21 cellular contexts compared by ENCODE assay signal in genomic region chr12:120106151-120106550, GRCh38. TPM values are rescaled to one million over a fixed set of nuclear protein-coding genes. Genes with fewer than 3 reads are reported as not detected.
DNase-seq lines count a peak whose midpoint lies in the region; ATAC-seq, FAIRE-seq and TF ChIP-seq lines count a peak whose summit lies in the region.
"Had no signal": no experiment of that assay in that cellular context is flagged by ENCODE, and none has a peak within 500 bp of the region (broad histone marks: within the 10 kb centered on the region; RNA-seq: fewer than 3 reads in every experiment).

No MANE protein-coding gene starts in this region.

- H2BK120ac ChIP-seq in IMR-90 (ENCODE audit: low read depth, low read length): no peak overlapping the region
- no peak overlapping the region for H2BK120ac ChIP-seq in neuronal stem cell (ENCODE audit: low read depth, low read length)

- peaks cover 21% of the 10 kb centered on the region for H3K9me1 ChIP-seq in IMR-90 (ENCODE audit: insufficient read depth, low read length)
- H3K9me1 ChIP-seq in endothelial cell of umbilical vein (replicated peaks; ENCODE audit: control insufficient read depth, extremely low read depth, insufficient read depth, low read length): no peaks in the 10 kb centered on the region

- peaks cover 48% of the 10 kb centered on the region for H3K36me3 Mint-ChIP-seq in MCF 10A (ENCODE audit: insufficient read depth, unreplicated experiment)

- H4K91ac ChIP-seq in IMR-90 (ENCODE audit: insufficient read depth, low read depth, low read length): no peak overlapping the region
- H4K91ac ChIP-seq in neuronal stem cell (ENCODE audit: low read depth, low read length, poor library complexity): no peak overlapping the region

- H2BK5ac ChIP-seq in IMR-90 (ENCODE audit: low read depth, low read length, poor library complexity, severe bottlenecking) (no peak overlapping the region), neuronal stem cell (ENCODE audit: low read length) (no peak overlapping the region)

- H3K23ac ChIP-seq in IMR-90 (ENCODE audit: low read depth, low read length) (no peak overlapping the region), neuronal stem cell (ENCODE audit: low read depth, low read length, poor library complexity) (no peak overlapping the region)

- H3K18ac ChIP-seq in IMR-90 (ENCODE audit: low read depth, low read length): no peak overlapping the region
- H3K18ac ChIP-seq in neuronal stem cell (ENCODE audit: low read length): no peak overlapping the region

- H4K20me1 ChIP-seq in IMR-90 (ENCODE audit: insufficient read depth, low read length) (peaks cover 93% of the 10 kb centered on the region), endothelial cell of umbilical vein (replicated peaks; ENCODE audit: control insufficient read depth, extremely low read depth, insufficient read depth, low read length) (peaks cover 3% of the 10 kb centered on the region)

- H2AFZ ChIP-seq in IMR-90 (replicated peaks; ENCODE audit: low read length, poor library complexity) (no peak overlapping the region), endothelial cell of umbilical vein (ENCODE audit: low read depth, low read length) (no peak overlapping the region), neuronal stem cell (ENCODE audit: low read length) (no peak overlapping the region)

- no peak for ATAC-seq in IMR-90 (ENCODE audit: low read depth)
- no peak for ATAC-seq in HG03571 (IDR thresholded peaks at IDR 0.05; ENCODE audit: unreplicated experiment)
- ATAC-seq: CD8-positive, alpha-beta T cell had no signal

- H3K27me3 ChIP-seq in breast epithelium (no peaks in the 10 kb centered on the region), IMR-90 (ENCODE audit: control insufficient read depth, insufficient read depth, low read length) (no peaks in the 10 kb centered on the region), endothelial cell of umbilical vein (ENCODE audit: control insufficient read depth in 2 of 2, insufficient read depth in 2 of 2, low read length in 2 of 2) (no peaks in the 10 kb centered on the region), spleen (replicated peaks in 1 of 7) (no peaks in the 10 kb centered on the region), neuronal stem cell (ENCODE audit: control insufficient read depth in 3 of 3, insufficient read depth in 3 of 3, low read depth in 1 of 3, low read length in 3 of 3) (no peaks in the 10 kb centered on the region)

- H3K56ac ChIP-seq in IMR-90 (ENCODE audit: extremely low read depth, insufficient read depth, low read length): no peak overlapping the region

- peaks cover 21% of the 10 kb centered on the region for H3K4me1 Mint-ChIP-seq in MCF 10A (ENCODE audit: insufficient read depth, unreplicated experiment)

- TF ChIP-seq POLR2A in breast epithelium (IDR thresholded peaks at IDR 0.05) (no peak), IMR-90 (IDR thresholded peaks at IDR 0.05; ENCODE audit: low read depth, low read length) (no peak), endothelial cell of umbilical vein (IDR thresholded peaks at IDR 0.05; ENCODE audit: low read depth, low read length) (no peak), spleen (IDR thresholded peaks at IDR 0.05) (no peak)

- CTCF ChIA-PET in MCF 10A (lab: Yijun Ruan, JAX): interaction anchor here (0.5 to 0.7 kb wide), 3 partner anchors 12 to 1576 kb away, joined by 3 read pairs; no protein-coding TSS in a partner anchor
- CTCF ChIA-PET in IMR-90 (lab: Yijun Ruan, JAX): no interaction called here
- CTCF ChIA-PET in endothelial cell of umbilical vein (lab: Charles Lee): interaction anchor here (0.8 kb wide), 1 partner anchor 61 kb away, joined by 3 read pairs; no protein-coding TSS in a partner anchor

- no CpG with 5 or more reads among the region's 1 CpG for WGBS in IMR-90 (ENCODE audit: extremely low coverage in 2 of 2, insufficient read length in 1 of 2), 2 experiments
- 83 to 97% (median 92%) methylated on average over 1 of the region's 1 CpG for WGBS in spleen, 5 donors
- no CpG with 5 or more reads among the region's 1 CpG for WGBS in neuronal stem cell (ENCODE audit: extremely low coverage in 2 of 2, insufficient read length in 2 of 2, insufficient replicate concordance in 1 of 2), 2 donors

- H2AK9ac ChIP-seq in IMR-90 (replicated peaks; ENCODE audit: low read depth, low read length, poor library complexity): peak overlapping the region; percentile 53

- no peak overlapping the region for H4K8ac ChIP-seq in IMR-90 (ENCODE audit: low read depth in 2 of 2, low read length in 2 of 2)
- H4K8ac ChIP-seq in neuronal stem cell (ENCODE audit: low read depth, low read length): no peak overlapping the region

- in situ Hi-C loops in IMR-90 (cut with MboI; ENCODE audit: low sequenced_read_pairs): loop anchor here (25.0 kb wide), 1 partner anchor 1744 kb away; the partner anchor contains the start of gene TAOK3

- no peak overlapping the region for H2BK15ac ChIP-seq in IMR-90 (ENCODE audit: low read depth, low read length)
- no peak overlapping the region for H2BK15ac ChIP-seq in neuronal stem cell (ENCODE audit: low read length)

- H3K4me3 ChIP-seq in breast epithelium (no peak overlapping the region), IMR-90 (ENCODE audit: insufficient read depth, low read depth, low read length) (no peak overlapping the region), endothelial cell of umbilical vein (replicated peaks in 1 of 3; ENCODE audit: insufficient read depth in 1 of 3, low read depth in 1 of 3, low read length in 3 of 3) (no peak overlapping the region), spleen (no peak overlapping the region), neuronal stem cell (ENCODE audit: low read length in 2 of 2) (no peak overlapping the region)

- H3K9ac ChIP-seq in IMR-90 (ENCODE audit: low read depth, low read length) (no peak overlapping the region), endothelial cell of umbilical vein (replicated peaks; ENCODE audit: extremely low read depth, insufficient read depth, low read length) (no peak overlapping the region), neuronal stem cell (ENCODE audit: low read depth, low read length, poor library complexity) (no peak overlapping the region)
- H3K9ac ChIP-seq: SK-N-SH had no signal

- H3K27ac ChIP-seq in breast epithelium (no peak overlapping the region), IMR-90 (ENCODE audit: insufficient read depth, low read length) (no peak overlapping the region), endothelial cell of umbilical vein (ENCODE audit: insufficient read depth, low read depth, low read length) (no peak overlapping the region), spleen (no peak overlapping the region), neuronal stem cell (replicated peaks; ENCODE audit: low read length) (no peak overlapping the region)

- H3K9me3 ChIP-seq in breast epithelium: no peaks in the 10 kb centered on the region
- no peaks in the 10 kb centered on the region for H3K9me3 ChIP-seq in IMR-90 (ENCODE audit: control insufficient read depth, insufficient read depth, low read length)
- no peaks in the 10 kb centered on the region for H3K9me3 ChIP-seq in endothelial cell of umbilical vein (replicated peaks; ENCODE audit: control insufficient read depth, insufficient read depth, low read length)
- no peaks in the 10 kb centered on the region for H3K9me3 ChIP-seq in spleen
- no peaks in the 10 kb centered on the region for H3K9me3 ChIP-seq in neuronal stem cell (replicated peaks in 1 of 2; ENCODE audit: control insufficient read depth in 2 of 2, insufficient read depth in 1 of 2, low read depth in 1 of 2, low read length in 2 of 2)
- H3K9me3 ChIP-seq: SK-N-SH had no signal

- no peak overlapping the region for H3K27ac Mint-ChIP-seq in MCF 10A (ENCODE audit: low read depth, unreplicated experiment)
- H3K27ac Mint-ChIP-seq: CD8-positive, alpha-beta T cell had no signal

- no peak for FAIRE-seq in endothelial cell of umbilical vein (lab: Jason Lieb, UNC)
- FAIRE-seq: A204.1, H54, HTR-8/SVneo had no signal

- no peak for DNase-seq in MCF 10A (ENCODE audit: unreplicated experiment)
- DNase-seq in breast epithelium (ENCODE audit: low spot score in 2 of 2): no peak
- no peak for DNase-seq in IMR-90
- no peak for DNase-seq in endothelial cell of umbilical vein (ENCODE audit: low read depth, low spot score)
- DNase-seq in pons (ENCODE audit: low spot score): no peak
- no peak for DNase-seq in spleen
- no peak for DNase-seq in neuronal stem cell (ENCODE audit: low spot score)
- DNase-seq: CD8-positive, alpha-beta T cell; DMS79; Kasumi-1; MM.1S; NCI-H1092 treated with DMSO at 0.1 percent for 48 hours; NCI-H1694; NCI-H774; RPMI8226; SHP77 treated with DMSO at 0.1 percent for 48 hours; SK-N-SH had no signal

- BruUV-seq in MCF 10A (replicated peaks; lab: Mats Ljungman, UMichigan) (TSS peak; percentile 29), IMR-90 (replicated peaks; lab: Mats Ljungman, UMichigan) (no TSS peak), endothelial cell of umbilical vein (replicated peaks; lab: Mats Ljungman, UMichigan) (TSS peak; percentile 2)

- H2AK5ac ChIP-seq in IMR-90 (ENCODE audit: low read depth, low read length) (no peak overlapping the region), neuronal stem cell (ENCODE audit: low read depth, low read length) (no peak overlapping the region)

- H3K4ac ChIP-seq in IMR-90 (ENCODE audit: low read depth, low read length) (no peak overlapping the region), neuronal stem cell (ENCODE audit: low read length) (no peak overlapping the region)

- H3K4me2 ChIP-seq in IMR-90 (ENCODE audit: low read depth, low read length) (no peak overlapping the region), endothelial cell of umbilical vein (ENCODE audit: insufficient read depth, low read length) (no peak overlapping the region), neuronal stem cell (ENCODE audit: insufficient read depth, low read length, poor library complexity, severe bottlenecking) (no peak overlapping the region)
- H3K4me2 ChIP-seq: SK-N-SH had no signal

- TF ChIP-seq CTCF in MCF 10A (IDR thresholded peaks at IDR 0.05; ENCODE audit: unreplicated experiment) (no peak), breast epithelium (IDR thresholded peaks at IDR 0.05) (no peak), IMR-90 (conservative IDR thresholded peaks at IDR 0.05; ENCODE audit: low read depth, low read length) (no peak), endothelial cell of umbilical vein (IDR thresholded peaks at IDR 0.05; ENCODE audit: extremely low read depth in 1 of 2, insufficient read depth in 1 of 2, low read depth in 1 of 2, low read length in 2 of 2) (no peak), spleen (IDR thresholded peaks at IDR 0.05 in 8 of 11, conservative IDR thresholded peaks at IDR 0.05 in 3 of 11) (no peak)

- no peaks in the 10 kb centered on the region for H3K9me3 Mint-ChIP-seq in MCF 10A (ENCODE audit: unreplicated experiment)
- H3K9me3 Mint-ChIP-seq: CD8-positive, alpha-beta T cell had no signal

- peaks cover 89% of the 10 kb centered on the region for H3K79me2 ChIP-seq in endothelial cell of umbilical vein (ENCODE audit: control insufficient read depth, insufficient read depth, low read length)

- intact Hi-C loops in MCF 10A (cut with micrococcal nuclease): no loop called here
- intact Hi-C loops in breast epithelium (cut with DNase I; ENCODE audit: low total_unique reads): no loop called here
- intact Hi-C loops in IMR-90 (cut with micrococcal nuclease): no loop called here
- intact Hi-C loops in endothelial cell of umbilical vein (cut with micrococcal nuclease): no loop called here
- intact Hi-C loops in spleen (cut with DNase I; ENCODE audit: low total_unique reads): no loop called here

- no peak overlapping the region for H3K4me3 Mint-ChIP-seq in MCF 10A (ENCODE audit: unreplicated experiment)
- H3K4me3 Mint-ChIP-seq: CD8-positive, alpha-beta T cell had no signal

- POLR2A ChIA-PET in MCF 10A (lab: Yijun Ruan, JAX) (no interaction called here), IMR-90 (lab: Charles Lee; ENCODE audit: unreplicated experiment) (no interaction called here), endothelial cell of umbilical vein (lab: Charles Lee) (no interaction called here)

- H3K4me1 ChIP-seq in breast epithelium (peaks cover 4 to 9% of the 10 kb centered on the region in 2 donors), IMR-90 (ENCODE audit: control insufficient read depth, insufficient read depth, low read length) (peaks cover under 1% of the 10 kb centered on the region; the same call in 1 of the 2 replicates), endothelial cell of umbilical vein (ENCODE audit: control insufficient read depth, extremely low read depth, insufficient read depth, low read length) (peaks cover 2% of the 10 kb centered on the region), spleen (peaks cover 30 to 80% (median 59%) of the 10 kb centered on the region in 6 donors), neuronal stem cell (ENCODE audit: control insufficient read depth in 2 of 2, insufficient read depth in 1 of 2, low read depth in 1 of 2, low read length in 2 of 2) (peaks cover 0 to 3% of the 10 kb centered on the region in 2 donors)

- no peak overlapping the region for H3K14ac ChIP-seq in IMR-90 (replicated peaks; ENCODE audit: low read depth, low read length)
- H3K14ac ChIP-seq in neuronal stem cell (ENCODE audit: low read length): no peak overlapping the region

- H2BK20ac ChIP-seq in IMR-90 (ENCODE audit: low read depth, low read length): no peak overlapping the region

- H3K36me3 ChIP-seq in breast epithelium (no peaks in the 10 kb centered on the region), IMR-90 (ENCODE audit: control insufficient read depth, insufficient read depth, low read length) (peaks cover 33% of the 10 kb centered on the region), endothelial cell of umbilical vein (ENCODE audit: control insufficient read depth in 2 of 2, extremely low read depth in 1 of 2, insufficient read depth in 2 of 2, low read length in 2 of 2) (peaks cover 0 to 25% of the 10 kb centered on the region in 2 experiments), spleen (peaks cover 0 to 78% (median 51%) of the 10 kb centered on the region in 6 donors), neuronal stem cell (replicated peaks in 1 of 2; ENCODE audit: control insufficient read depth in 2 of 2, insufficient read depth in 2 of 2, low read length in 2 of 2) (peaks cover 12 to 53% of the 10 kb centered on the region in 2 donors)

- TF ChIP-seq RAD21 in IMR-90 (IDR thresholded peaks at IDR 0.05; ENCODE audit: low read length): no peak

- H2BK12ac ChIP-seq in neuronal stem cell (ENCODE audit: low read length): no peak overlapping the region

- peaks cover 15 to 84% of the 10 kb centered on the region in 2 experiments for H3K79me1 ChIP-seq in IMR-90 (ENCODE audit: low read depth in 1 of 2, low read length in 2 of 2)
- peaks cover 24% of the 10 kb centered on the region for H3K79me1 ChIP-seq in neuronal stem cell (ENCODE audit: low read depth, low read length)

- H3K27me3 Mint-ChIP-seq in MCF 10A (ENCODE audit: insufficient read depth, unreplicated experiment): no peaks in the 10 kb centered on the region

- H4K5ac ChIP-seq in IMR-90 (ENCODE audit: low read depth, low read length): no peak overlapping the region

- dilution Hi-C loops in IMR-90 (cut with HindIII; ENCODE audit: low sequenced_read_pairs, unreplicated experiment) (no loop called here), endothelial cell of umbilical vein (cut with MboI; ENCODE audit: extremely low pct_ligation_motif_present, low sequenced_read_pairs) (no loop called here)

RNA-seq across cellular contexts. Expression of gene RAB35, which starts 10.4 kb away (rescaled TPM):
- total RNA-seq in MCF 10A (2022) (54.4 and 57.8 TPM in 2 replicates), breast epithelium (10 to 100 TPM; 23.3 to 26.8 (median 26.2) TPM), IMR-90 (2012; rRNA removed) (32.6 and 35.0 TPM in 2 replicates), endothelial cell of umbilical vein (80.3 and 82.8 TPM in 2 replicates), spleen (10 to 100 TPM; 25.7 to 69.8 (median 58.4) TPM)
- polyA plus RNA-seq in IMR-90 (2012; rRNA removed) (47.6 and 49.6 TPM in 2 replicates), endothelial cell of umbilical vein (70.5 and 73.7 TPM in 2 replicates), spleen (10 to 100 TPM; 14.8 to 40.1 (median 16.9) TPM)
- polyA plus RNA-seq in IMR-90 (2012; cell fraction: cytosol; rRNA removed): 31.2 and 45.6 TPM in 2 replicates
- polyA plus RNA-seq in IMR-90 (2012; cell fraction: nucleus; rRNA removed; ENCODE audit: low replicate concordance): 64.2 and 73.1 TPM in 2 replicates
- 55.9 and 58.3 TPM in 2 replicates for polyA plus RNA-seq in endothelial cell of umbilical vein (2011; cell fraction: cytosol; rRNA removed)
- 67.9 and 80.0 TPM in 2 replicates for polyA plus RNA-seq in endothelial cell of umbilical vein (2011; cell fraction: nucleus; rRNA removed)
- 70.3 and 85.8 TPM in 2 replicates for polyA plus RNA-seq in endothelial cell of umbilical vein (2012)
- 109 and 135 TPM in 2 replicates for polyA minus RNA-seq in endothelial cell of umbilical vein
- polyA minus RNA-seq in endothelial cell of umbilical vein (2011; cell fraction: cytosol; rRNA and poly(A)+ RNA removed): 32.7 TPM
- polyA minus RNA-seq in endothelial cell of umbilical vein (2011; cell fraction: nucleus; rRNA and poly(A)+ RNA removed): 16.1 and 22.9 TPM in 2 replicates
- 26.6 TPM for polyA plus RNA-seq in neuronal stem cell (2013, experiment 1 of 2)
- polyA plus RNA-seq in neuronal stem cell (2013, experiment 2 of 2): 25.6 TPM
